Comparison of ENCODE assay signal across 8 cellular contexts in the genomic region with DNA sequence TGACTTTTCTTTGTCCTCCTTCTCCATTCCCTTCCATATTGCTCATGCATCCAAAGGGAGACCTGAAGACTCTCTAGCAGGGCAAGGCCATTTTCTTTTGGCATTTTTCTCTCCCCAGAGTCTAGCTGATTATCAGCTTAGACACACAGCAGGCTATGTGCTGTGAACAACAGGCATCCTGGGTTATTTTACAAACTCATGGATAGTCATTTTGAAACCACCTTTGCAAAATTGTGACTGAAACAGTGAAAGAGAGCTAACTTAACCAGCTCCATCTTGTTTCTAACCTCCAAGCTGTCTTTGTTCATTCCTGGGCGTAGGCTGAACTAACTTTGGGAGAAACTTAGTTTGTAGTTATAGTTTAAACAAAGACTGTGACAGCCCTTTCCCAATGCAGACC. TPM values are rescaled to one million over a fixed set of nuclear protein-coding genes. Genes with fewer than 3 reads are reported as not detected.
A peak's percentile ranks its signal among the peaks of the same experiment; 100 is the strongest.
DNase-seq lines count a peak whose midpoint lies in the region; ATAC-seq and TF ChIP-seq lines count a peak whose summit lies in the region.
"Not testable (repeated sequence)": the region's sequence is repeated elsewhere in the genome, so short reads cannot be mapped to it uniquely, and the experiment has no call there.

No MANE protein-coding gene starts in this region.

- DNase-seq in smooth muscle cell (lab: John Stamatoyannopoulos, UW; ENCODE audit: unreplicated experiment) = not testable (repeated sequence)

- H3K9me3 ChIP-seq in smooth muscle cell (replicated peaks; ENCODE audit: low read depth) = not testable (repeated sequence)

- not testable (repeated sequence) for H3K27me3 ChIP-seq in smooth muscle cell (ENCODE audit: low read depth)

- H3K27ac ChIP-seq in smooth muscle cell (ENCODE audit: low read depth) = peak overlapping the region; percentile 47

- ATAC-seq in GM18498 (IDR thresholded peaks at IDR 0.05; ENCODE audit: unreplicated experiment) (peak; percentile 87), GM18907 (IDR thresholded peaks at IDR 0.05; ENCODE audit: unreplicated experiment) (peak; percentile 86), GM19467 (IDR thresholded peaks at IDR 0.05; ENCODE audit: unreplicated experiment) (peak; percentile 87), GM21737 (IDR thresholded peaks at IDR 0.05; ENCODE audit: unreplicated experiment) (peak; percentile 88), HG02885 (IDR thresholded peaks at IDR 0.05; ENCODE audit: poor library complexity, unreplicated experiment) (peak; percentile 98), HG03139 (IDR thresholded peaks at IDR 0.05; ENCODE audit: unreplicated experiment) (peak; percentile 90), HG03565 (IDR thresholded peaks at IDR 0.05; ENCODE audit: unreplicated experiment) (peak; percentile 95)

- not testable (repeated sequence) for H3F3A ChIP-seq in smooth muscle cell (ENCODE audit: low read depth)

- H3K4me1 ChIP-seq in smooth muscle cell (ENCODE audit: low read depth) = not testable (repeated sequence)

- 41% methylated on average over 1 of the region's 1 CpG for WGBS in smooth muscle cell (ENCODE audit: low lambda C conversion rate)

- not testable (repeated sequence) for H2AFZ ChIP-seq in smooth muscle cell (ENCODE audit: low read depth)

- not testable (repeated sequence) for H3K4me3 ChIP-seq in smooth muscle cell

- not testable (repeated sequence) for H3K79me2 ChIP-seq in smooth muscle cell (ENCODE audit: low read depth)

- peak overlapping the region; percentile 31 for H3K4me2 ChIP-seq in smooth muscle cell

- H4K20me1 ChIP-seq in smooth muscle cell (ENCODE audit: low read depth) = not testable (repeated sequence)

- H3K36me3 ChIP-seq in smooth muscle cell (ENCODE audit: low read depth) = not testable (repeated sequence)

- not testable (repeated sequence) for H3K9ac ChIP-seq in smooth muscle cell (ENCODE audit: low read depth)

- not testable (repeated sequence) for TF ChIP-seq CTCF in smooth muscle cell (IDR thresholded peaks at IDR 0.05; ENCODE audit: borderline replicate concordance, insufficient read depth, poor library complexity, severe bottlenecking)

RNA-seq across cellular contexts. Expression of a gene that starts 13.5 kb away (rescaled TPM):
- total RNA-seq in smooth muscle cell = 36.6 and 39.5 TPM in 2 replicates
- 93.4 and 101 TPM in 2 replicates for polyA plus RNA-seq in smooth muscle cell
